Comparison of ENCODE assay signal across 9 cellular contexts in genomic region chr7:76225379-76225778, GRCh38. TPM values are rescaled to one million over a fixed set of nuclear protein-coding genes. Genes with fewer than 3 reads are reported as not detected.
DNase-seq lines count a peak whose midpoint lies in the region; ATAC-seq and TF ChIP-seq lines count a peak whose summit lies in the region.
"Had no signal": no experiment of that assay in that cellular context is flagged by ENCODE, and none has a peak within 500 bp of the region (broad histone marks: within the 10 kb centered on the region; RNA-seq: fewer than 3 reads in every experiment).

No MANE protein-coding gene starts in this region.

- peak; percentile 79 for ATAC-seq in activated CD8-positive, alpha-beta T cell treated with anti-CD3 and anti-CD28 coated beads, Interleukin-2, amount 10 ng/mL, durations not matched to agents 7 days and 5 days
- ATAC-seq in HG03139 (IDR thresholded peaks at IDR 0.05; ENCODE audit: unreplicated experiment) (no peak), GM21447 (IDR thresholded peaks at IDR 0.05; ENCODE audit: unreplicated experiment) (no peak)

- no peak overlapping the region for H3K4me3 ChIP-seq in suprapubic skin

- POLR2A ChIA-PET in activated CD8-positive, alpha-beta T cell treated with anti-CD3 and anti-CD28 coated beads, Interleukin-2, amount 10 ng/mL, durations not matched to agents 7 days and 5 days (lab: Charles Lee), result no interaction called here

- H3K36me3 Mint-ChIP-seq in activated CD8-positive, alpha-beta T cell treated with anti-CD3 and anti-CD28 coated beads, Interleukin-2, amount 10 ng/mL, durations not matched to agents 7 days and 5 days (ENCODE audit: low read depth), result no peaks in the 10 kb centered on the region

- peaks cover 80% of the 10 kb centered on the region for H3K27me3 ChIP-seq in suprapubic skin

- H3K27ac ChIP-seq in suprapubic skin, result no peak overlapping the region

- 13% methylated on average over 11 of the region's 11 CpGs for WGBS in suprapubic skin

- no peak for TF ChIP-seq POLR2A in suprapubic skin (IDR thresholded peaks at IDR 0.05)

- in situ Hi-C loops in KBM-7 (cut with MboI; ENCODE audit: low pct_unique_long_range_greater_than_20kb, low sequenced_read_pairs), result loop anchor here (25.0 kb wide), 1 partner anchor 163 kb away; no protein-coding TSS in a partner anchor

- H3K36me3 ChIP-seq in suprapubic skin, result no peaks in the 10 kb centered on the region

- no peaks in the 10 kb centered on the region for H3K9me3 Mint-ChIP-seq in activated CD8-positive, alpha-beta T cell treated with anti-CD3 and anti-CD28 coated beads, Interleukin-2, amount 10 ng/mL, durations not matched to agents 7 days and 5 days (ENCODE audit: insufficient read depth)

- no peaks in the 10 kb centered on the region for H3K4me1 ChIP-seq in suprapubic skin

- DNase-seq in AG20443 (ENCODE audit: low spot score) (peak; percentile 66), KBM-7 (peak; percentile 27), hepatic stellate cell (ENCODE audit: low spot score) (peak; percentile 43), suprapubic skin (ENCODE audit: low spot score in 2 of 2) (no peak), kidney tubule cell (ENCODE audit: low spot score) (no peak)
- DNase-seq in activated CD8-positive, alpha-beta T cell treated with anti-CD3 and anti-CD28 coated beads, Interleukin-2, amount 10 ng/mL, durations not matched to agents 7 days and 5 days, result peak; percentile 67
- DNase-seq: DMS79 treated with DMSO at 0.1 percent for 48 hours had no signal

- H3K4me1 Mint-ChIP-seq in activated CD8-positive, alpha-beta T cell treated with anti-CD3 and anti-CD28 coated beads, Interleukin-2, amount 10 ng/mL, durations not matched to agents 7 days and 5 days (ENCODE audit: low read depth), result no peaks in the 10 kb centered on the region

- no peak overlapping the region for H3K4me3 Mint-ChIP-seq in activated CD8-positive, alpha-beta T cell treated with anti-CD3 and anti-CD28 coated beads, Interleukin-2, amount 10 ng/mL, durations not matched to agents 7 days and 5 days

- H3K27ac Mint-ChIP-seq in activated CD8-positive, alpha-beta T cell treated with anti-CD3 and anti-CD28 coated beads, Interleukin-2, amount 10 ng/mL, durations not matched to agents 7 days and 5 days, result no peak overlapping the region

- no peak for TF ChIP-seq EP300 in suprapubic skin (IDR thresholded peaks at IDR 0.05)

- peaks cover 7% of the 10 kb centered on the region for H3K27me3 Mint-ChIP-seq in activated CD8-positive, alpha-beta T cell treated with anti-CD3 and anti-CD28 coated beads, Interleukin-2, amount 10 ng/mL, durations not matched to agents 7 days and 5 days (ENCODE audit: low read depth)

- CTCF ChIA-PET in activated CD8-positive, alpha-beta T cell treated with anti-CD3 and anti-CD28 coated beads, Interleukin-2, amount 10 ng/mL, durations not matched to agents 7 days and 5 days (lab: Charles Lee), result no interaction called here

- no peak for TF ChIP-seq CTCF in suprapubic skin (IDR thresholded peaks at IDR 0.05)

- no peaks in the 10 kb centered on the region for H3K9me3 ChIP-seq in suprapubic skin

RNA-seq across cellular contexts. Expression of gene SRRM3, which starts 23.7 kb away (rescaled TPM):
- not detected for total RNA-seq in activated CD8-positive, alpha-beta T cell treated with anti-CD3 and anti-CD28 coated beads, Interleukin-2, amount 10 ng/mL, durations not matched to agents 7 days and 5 days
- total RNA-seq in suprapubic skin, result 1 to 10 TPM; 5.6 to 8.5 (median 7.7) TPM

Comparison
In these comparisons a context has a peak if more than half of its experiments do, and no peak if none do; other contexts are left out.
1. DNase-seq: peak in AG20443 (single experiment), KBM-7 (single experiment), activated CD8-positive, alpha-beta T cell treated with anti-CD3 and anti-CD28 coated beads, Interleukin-2, amount 10 ng/mL, durations not matched to agents 7 days and 5 days (single experiment) and hepatic stellate cell (single experiment); none in suprapubic skin (0 of 2) and kidney tubule cell (single experiment).
2. RNA of gene SRRM3, which starts 23.7 kb away (total RNA-seq): 5.6 to 8.5 TPM in suprapubic skin; not detected in activated CD8-positive, alpha-beta T cell treated with anti-CD3 and anti-CD28 coated beads, Interleukin-2, amount 10 ng/mL, durations not matched to agents 7 days and 5 days; every median in the first group is over 4 times any median in the second.